7 cellular contexts compared by ENCODE assay signal in the genomic region with DNA sequence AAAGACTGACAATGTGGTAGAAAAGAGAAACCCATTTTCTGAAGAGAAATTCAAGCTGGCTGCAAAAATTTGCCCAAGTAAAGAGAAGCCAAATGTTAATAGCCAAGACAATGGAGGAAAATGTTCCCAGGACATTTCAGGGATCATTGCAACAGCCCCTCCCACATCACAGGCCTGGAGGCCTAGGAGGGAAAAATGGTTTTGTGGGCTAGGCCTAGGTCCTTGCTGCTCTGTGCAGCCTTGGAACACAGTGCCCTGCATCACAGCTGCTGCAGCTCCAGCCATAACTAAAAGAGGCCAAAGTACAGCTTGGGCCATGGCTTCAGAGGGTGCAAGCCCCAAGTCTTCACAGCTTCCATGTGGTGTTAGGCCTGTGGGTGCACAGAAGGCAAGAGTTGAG.
"Had no signal": no experiment of that assay in that cellular context is flagged by ENCODE, and none has a peak within 500 bp of the region (broad histone marks: within the 10 kb centered on the region; RNA-seq: fewer than 3 reads in every experiment).

No MANE protein-coding gene starts in this region.

- H3K27ac ChIP-seq: HL-60, KMS-11 had no signal

- FAIRE-seq: HepG2, HTR-8/SVneo had no signal

- DNase-seq: IMR-90, KBM-7, KG1 had no signal

- H3K9ac ChIP-seq: KMS-11 had no signal

- H3K4me2 ChIP-seq: KMS-11 had no signal

- ATAC-seq: HepG2 had no signal
